In the genomic region with DNA sequence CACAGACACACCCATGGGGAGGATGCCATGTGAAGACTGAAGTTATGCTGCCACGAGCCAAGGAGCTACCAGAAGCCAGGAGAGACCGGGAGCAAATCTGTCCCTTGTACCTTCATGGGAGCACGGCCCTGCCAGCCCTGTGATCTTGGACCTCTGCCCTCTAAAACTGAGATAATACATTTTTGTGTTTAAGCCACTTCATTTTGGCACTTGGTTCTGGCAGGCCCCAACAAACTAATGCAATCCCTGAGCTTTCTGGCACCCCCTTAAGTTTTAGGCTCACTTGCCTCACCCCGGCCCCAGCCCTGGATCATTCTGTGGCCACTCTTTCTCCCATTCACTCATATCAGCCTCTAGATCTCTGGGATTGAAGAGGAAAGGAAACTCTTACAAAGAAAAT, we compare ENCODE assay signal across 18 cellular contexts. TPM values are rescaled to one million over a fixed set of nuclear protein-coding genes. Genes with fewer than 3 reads are reported as not detected.
DNase-seq lines count a peak whose midpoint lies in the region; ATAC-seq and TF ChIP-seq lines count a peak whose summit lies in the region.
"Had no signal": no experiment of that assay in that cellular context is flagged by ENCODE, and none has a peak within 500 bp of the region (broad histone marks: within the 10 kb centered on the region; RNA-seq: fewer than 3 reads in every experiment).

No MANE protein-coding gene starts in this region.

- H3K4me3 ChIP-seq in left ventricle myocardium inferior (no peak overlapping the region), fibroblast of the aortic adventitia (ENCODE audit: low read depth, low read length) (no peak overlapping the region), osteoblast (ENCODE audit: insufficient read depth, low read length) (no peak overlapping the region), MG63 (no peak overlapping the region)
- H3K4me3 ChIP-seq: BLaER1 treated with 17β-estradiol and CSF1 and Interleukin-3, amounts not matched to agents 10 nM and 100 nM; K562; SJSA1 had no signal

- DNase-seq in Right ventricle myocardium superior: peak; percentile 58
- no peak for DNase-seq in left ventricle myocardium inferior
- peak; percentile 54 for DNase-seq in fibroblast of the aortic adventitia (ENCODE audit: low read depth)
- DNase-seq in osteoblast (ENCODE audit: insufficient read length, low spot score, missing footprints): peak; percentile 15
- no peak for DNase-seq in SHP77 (lab: John Stamatoyannopoulos, UW)
- DNase-seq in activated CD8-positive, alpha-beta memory T cell treated with anti-CD3 and anti-CD28 coated beads, Interleukin-2, amount 50 U/mL, for 48 hours: no peak
- no peak for DNase-seq in MG63
- DNase-seq: 8988T; CD8-positive, alpha-beta T cell; DND-41; NCI-H1092; NCI-H1436; NCI-H187 treated with DMSO at 0.1 percent for 48 hours; NCI-H69 had no signal

- H3K36me3 ChIP-seq in left ventricle myocardium inferior (no peaks in the 10 kb centered on the region), osteoblast (ENCODE audit: insufficient read depth, low read length) (peaks cover 13% of the 10 kb centered on the region), MG63 (no peaks in the 10 kb centered on the region)
- H3K36me3 ChIP-seq: SJSA1 had no signal

- ATAC-seq in Right ventricle myocardium superior (ENCODE audit: poor library complexity) (peak; percentile 84), GM18502 (IDR thresholded peaks at IDR 0.05; ENCODE audit: poor library complexity, unreplicated experiment) (no peak)
- ATAC-seq: CD8-positive, alpha-beta T cell; K562 had no signal

- H3K79me2 ChIP-seq in osteoblast (ENCODE audit: insufficient read depth, low read length): no peaks in the 10 kb centered on the region

- no peak overlapping the region for H3K4me2 ChIP-seq in osteoblast (ENCODE audit: insufficient read depth, low read length)
- H3K4me2 ChIP-seq: BLaER1 treated with 17β-estradiol and CSF1 and Interleukin-3, amounts not matched to agents 10 nM and 100 nM had no signal

- intact Hi-C loops in Right ventricle myocardium superior (cut with DNase I): no loop called here
- intact Hi-C loops in left ventricle myocardium inferior (cut with micrococcal nuclease): no loop called here

- H3K27ac ChIP-seq in left ventricle myocardium inferior (replicated peaks): no peak overlapping the region
- no peak overlapping the region for H3K27ac ChIP-seq in osteoblast (ENCODE audit: low read depth, low read length)
- H3K27ac ChIP-seq: BLaER1 treated with 17β-estradiol and CSF1 and Interleukin-3, amounts not matched to agents 10 nM and 100 nM; SJSA1 had no signal

- H2AFZ ChIP-seq in osteoblast (ENCODE audit: low read length): no peak overlapping the region

- H3K27me3 ChIP-seq in left ventricle myocardium inferior (ENCODE audit: low read depth) (no peaks in the 10 kb centered on the region), osteoblast (ENCODE audit: insufficient read depth, low read length) (no peaks in the 10 kb centered on the region), MG63 (no peaks in the 10 kb centered on the region)
- H3K27me3 ChIP-seq: BLaER1 treated with 17β-estradiol and CSF1 and Interleukin-3, amounts not matched to agents 10 nM and 100 nM; SJSA1 had no signal

- H4K20me1 ChIP-seq in osteoblast (ENCODE audit: insufficient read depth, low read length): no peaks in the 10 kb centered on the region
- H4K20me1 ChIP-seq: BLaER1 treated with 17β-estradiol and CSF1 and Interleukin-3, amounts not matched to agents 10 nM and 100 nM had no signal

- H3K4me1 ChIP-seq in left ventricle myocardium inferior (peaks cover 15% of the 10 kb centered on the region), osteoblast (ENCODE audit: insufficient read depth, low read length) (peaks cover 2% of the 10 kb centered on the region)
- H3K4me1 ChIP-seq: BLaER1 treated with 17β-estradiol and CSF1 and Interleukin-3, amounts not matched to agents 10 nM and 100 nM; SJSA1 had no signal

- TF ChIP-seq CTCF in left ventricle myocardium inferior (IDR thresholded peaks at IDR 0.05; ENCODE audit: borderline replicate concordance) (no peak), fibroblast of the aortic adventitia (IDR thresholded peaks at IDR 0.05; ENCODE audit: insufficient read depth, low read length) (no peak), osteoblast (IDR thresholded peaks at IDR 0.05; ENCODE audit: extremely low read depth, low read depth, low read length) (no peak)

- H3K9me3 ChIP-seq in left ventricle myocardium inferior (replicated peaks): no peaks in the 10 kb centered on the region
- no peaks in the 10 kb centered on the region for H3K9me3 ChIP-seq in osteoblast (ENCODE audit: low read depth, low read length)
- H3K9me3 ChIP-seq in MG63: no peaks in the 10 kb centered on the region
- H3K9me3 ChIP-seq: BLaER1 treated with 17β-estradiol and CSF1 and Interleukin-3, amounts not matched to agents 10 nM and 100 nM; SJSA1 had no signal

RNA-seq across cellular contexts. Expression of a gene that starts 35.4 kb away (rescaled TPM):
- total RNA-seq in Right ventricle myocardium superior (3.2 TPM), left ventricle myocardium inferior (3.2 TPM), fibroblast of the aortic adventitia (ENCODE audit: low replicate concordance) (13.7 and 83.5 TPM in 2 replicates), osteoblast (66.6 and 83.6 TPM in 2 replicates)
- 37.6 and 65.3 TPM in 2 replicates for total RNA-seq in MG63 (2014; rRNA removed; shearing (Covaris generic); ENCODE audit: low replicate concordance)

Comparison
In these comparisons a context has a peak if more than half of its experiments do, and no peak if none do; other contexts are left out.
1. DNase-seq: peak in Right ventricle myocardium superior (single experiment), fibroblast of the aortic adventitia (single experiment) and osteoblast (single experiment); none in left ventricle myocardium inferior (single experiment), SHP77 (0 of 2), activated CD8-positive, alpha-beta memory T cell treated with anti-CD3 and anti-CD28 coated beads, Interleukin-2, amount 50 U/mL, for 48 hours (single experiment) and MG63 (single experiment).